ENCODE assay signal across 7 cellular contexts in genomic region chr13:61797397-61797796, GRCh38.
"Had no signal": no experiment of that assay in that cellular context is flagged by ENCODE, and none has a peak within 500 bp of the region (broad histone marks: within the 10 kb centered on the region; RNA-seq: fewer than 3 reads in every experiment).

No MANE protein-coding gene starts in this region.

- ATAC-seq: HepG2 had no signal

- H3K9ac ChIP-seq: KMS-11 had no signal

- DNase-seq: IMR-90, KBM-7, KG1 had no signal

- H3K4me2 ChIP-seq: KMS-11 had no signal

- H3K27ac ChIP-seq: HL-60, KMS-11 had no signal

- FAIRE-seq: HepG2, HTR-8/SVneo had no signal
